Comparison of ENCODE assay signal across 26 cellular contexts in the genomic region with DNA sequence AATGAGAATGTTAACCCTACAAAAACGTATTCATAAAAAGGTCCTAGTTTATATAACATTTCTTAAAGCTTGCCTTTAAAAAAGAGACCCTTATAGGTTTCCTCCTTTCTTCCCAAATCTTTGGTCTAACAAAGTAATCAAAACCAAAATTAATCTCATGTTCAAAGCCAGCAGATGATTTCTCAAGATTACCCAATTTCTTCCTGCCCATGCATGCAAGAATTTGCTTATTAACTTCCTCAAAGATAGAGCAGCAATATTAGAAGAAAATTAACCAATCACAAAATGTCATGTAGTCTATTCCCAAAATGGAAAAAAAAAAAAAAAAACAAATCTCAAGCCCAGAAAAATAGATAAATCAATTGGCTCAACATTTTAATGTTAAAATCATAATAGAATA.
DNase-seq lines count a peak whose midpoint lies in the region; FAIRE-seq and TF ChIP-seq lines count a peak whose summit lies in the region.
"Had no signal": no experiment of that assay in that cellular context is flagged by ENCODE, and none has a peak within 500 bp of the region (broad histone marks: within the 10 kb centered on the region; RNA-seq: fewer than 3 reads in every experiment).

No MANE protein-coding gene starts in this region.

- H3K4me1 Mint-ChIP-seq in activated naive CD4-positive, alpha-beta T cell treated with anti-CD3 and anti-CD28 coated beads, Interleukin-2, amount 10 ng/mL, durations not matched to agents 7 days and 5 days: peaks cover 87% of the 10 kb centered on the region
- peaks cover 6% of the 10 kb centered on the region for H3K4me1 Mint-ChIP-seq in progenitor cell of endocrine pancreas (ENCODE audit: low read depth)

- DNase-seq in activated naive CD4-positive, alpha-beta T cell treated with anti-CD3 and anti-CD28 coated beads, Interleukin-2, amount 10 ng/mL, durations not matched to agents 7 days and 5 days: no peak
- DNase-seq in activated naive CD4-positive, alpha-beta T cell treated with Interleukin-2 at 50 U/mL for 16 hours: no peak
- peak; percentile 22 for DNase-seq in SKM-1 treated with dmso at 0.1 percent for 144 hours (lab: John Stamatoyannopoulos, UW; ENCODE audit: unreplicated experiment)
- peak; percentile 13 for DNase-seq in fibroblast of peridontal ligament (ENCODE audit: extremely low read depth)
- DNase-seq in uterus: no peak
- DNase-seq in progenitor cell of endocrine pancreas (ENCODE audit: low spot score, unreplicated experiment): no peak
- DNase-seq in HTR-8/SVneo (ENCODE audit: insufficient read length, low spot score): no peak
- no peak for DNase-seq in NCI-H1417 (lab: John Stamatoyannopoulos, UW)
- DNase-seq: activated CD4-positive, alpha-beta memory T cell treated with anti-CD3 and anti-CD28 coated beads for 36 hours; activated CD4-positive, CD25-positive, alpha-beta regulatory T cell; activated effector memory CD4-positive, alpha-beta T cell treated with Interleukin-2 at 50 U/mL for 16 hours; brain microvascular endothelial cell; esophagus squamous epithelium; glutamatergic neuron; KG1; left cardiac atrium; NCI-H524; nucleus accumbens; small intestine; stimulated activated CD4-positive, alpha-beta T cell treated with anti-CD3 and anti-CD28 coated beads, Interleukin-1b, Interleukin-23, amount 100 ng/mL, for 48 hours; trophoblast cell had no signal

- intact Hi-C loops in uterus (cut with DNase I; ENCODE audit: low total_unique reads): no loop called here

- no peaks in the 10 kb centered on the region for H3K9me3 ChIP-seq in uterus
- H3K9me3 ChIP-seq: A549, esophagus squamous epithelium had no signal

- TF ChIP-seq CTCF in uterus (IDR thresholded peaks at IDR 0.05): no peak
- TF ChIP-seq CTCF in progenitor cell of endocrine pancreas (IDR thresholded peaks at IDR 0.05; ENCODE audit: unreplicated experiment): no peak

- no peaks in the 10 kb centered on the region for H3K27me3 Mint-ChIP-seq in activated naive CD4-positive, alpha-beta T cell treated with anti-CD3 and anti-CD28 coated beads, Interleukin-2, amount 10 ng/mL, durations not matched to agents 7 days and 5 days
- no peaks in the 10 kb centered on the region for H3K27me3 Mint-ChIP-seq in progenitor cell of endocrine pancreas
- H3K27me3 Mint-ChIP-seq: activated CD4-positive, alpha-beta memory T cell treated with anti-CD3 and anti-CD28 coated beads for 36 hours; memory B cell had no signal

- peak overlapping the region; percentile 85 for H3K27ac Mint-ChIP-seq in activated naive CD4-positive, alpha-beta T cell treated with anti-CD3 and anti-CD28 coated beads, Interleukin-2, amount 10 ng/mL, durations not matched to agents 7 days and 5 days
- no peak overlapping the region for H3K27ac Mint-ChIP-seq in progenitor cell of endocrine pancreas
- H3K27ac Mint-ChIP-seq: activated CD4-positive, alpha-beta memory T cell treated with anti-CD3 and anti-CD28 coated beads for 36 hours; memory B cell had no signal

- H3K27ac ChIP-seq in uterus: peak overlapping the region; percentile 62 to 66
- H3K27ac ChIP-seq: A549, brain microvascular endothelial cell, coronary artery, esophagus squamous epithelium had no signal

- H3K27me3 ChIP-seq in uterus: no peaks in the 10 kb centered on the region
- H3K27me3 ChIP-seq: brain microvascular endothelial cell, esophagus squamous epithelium had no signal

- H3K4me3 Mint-ChIP-seq in activated naive CD4-positive, alpha-beta T cell treated with anti-CD3 and anti-CD28 coated beads, Interleukin-2, amount 10 ng/mL, durations not matched to agents 7 days and 5 days: no peak overlapping the region
- no peak overlapping the region for H3K4me3 Mint-ChIP-seq in progenitor cell of endocrine pancreas (ENCODE audit: low read depth)
- H3K4me3 Mint-ChIP-seq: activated CD4-positive, alpha-beta memory T cell treated with anti-CD3 and anti-CD28 coated beads for 36 hours; memory B cell had no signal

- no peak for FAIRE-seq in HTR-8/SVneo (lab: Jason Lieb, UNC)
- FAIRE-seq: A549, GM12892, RCC 7860, small intestine had no signal

- peaks cover 0 to 14% of the 10 kb centered on the region in 2 donors for H3K4me1 ChIP-seq in uterus

- CTCF ChIA-PET in activated naive CD4-positive, alpha-beta T cell treated with anti-CD3 and anti-CD28 coated beads, Interleukin-2, amount 10 ng/mL, durations not matched to agents 7 days and 5 days (lab: Charles Lee): no interaction called here

- peaks cover 59% of the 10 kb centered on the region for H3K36me3 Mint-ChIP-seq in activated naive CD4-positive, alpha-beta T cell treated with anti-CD3 and anti-CD28 coated beads, Interleukin-2, amount 10 ng/mL, durations not matched to agents 7 days and 5 days
- H3K36me3 Mint-ChIP-seq in progenitor cell of endocrine pancreas (ENCODE audit: insufficient read depth): no peaks in the 10 kb centered on the region
- H3K36me3 Mint-ChIP-seq: memory B cell had no signal

- H3K9me3 Mint-ChIP-seq in activated naive CD4-positive, alpha-beta T cell treated with anti-CD3 and anti-CD28 coated beads, Interleukin-2, amount 10 ng/mL, durations not matched to agents 7 days and 5 days: peaks cover 5% of the 10 kb centered on the region
- H3K9me3 Mint-ChIP-seq in progenitor cell of endocrine pancreas (ENCODE audit: low read depth): peaks cover 8% of the 10 kb centered on the region
- H3K9me3 Mint-ChIP-seq: activated CD4-positive, alpha-beta memory T cell treated with anti-CD3 and anti-CD28 coated beads for 36 hours had no signal

- no peaks in the 10 kb centered on the region for H3K36me3 ChIP-seq in uterus
- H3K36me3 ChIP-seq: brain microvascular endothelial cell, esophagus squamous epithelium had no signal

- no peak for TF ChIP-seq POLR2A in uterus (IDR thresholded peaks at IDR 0.05)

- no peak overlapping the region for H3K4me3 ChIP-seq in uterus
- H3K4me3 ChIP-seq: A549, coronary artery, esophagus squamous epithelium had no signal

Comparison
In these comparisons a context has a peak if more than half of its experiments do, and no peak if none do; other contexts are left out.
1. DNase-seq: peak in SKM-1 treated with dmso at 0.1 percent for 144 hours (single experiment) and fibroblast of peridontal ligament (single experiment); none in activated naive CD4-positive, alpha-beta T cell treated with anti-CD3 and anti-CD28 coated beads, Interleukin-2, amount 10 ng/mL, durations not matched to agents 7 days and 5 days (single experiment), activated naive CD4-positive, alpha-beta T cell treated with Interleukin-2 at 50 U/mL for 16 hours (single experiment), uterus (0 of 2), progenitor cell of endocrine pancreas (single experiment), HTR-8/SVneo (single experiment) and NCI-H1417 (0 of 3).